Comparison of ENCODE assay signal across 14 cellular contexts in genomic region chr16:23145186-23145585, GRCh38. TPM values are rescaled to one million over a fixed set of nuclear protein-coding genes. Genes with fewer than 3 reads are reported as not detected.
A peak's percentile ranks its signal among the peaks of the same experiment; 100 is the strongest.
DNase-seq lines count a peak whose midpoint lies in the region; ATAC-seq, FAIRE-seq and TF ChIP-seq lines count a peak whose summit lies in the region.
"Had no signal": no experiment of that assay in that cellular context is flagged by ENCODE, and none has a peak within 500 bp of the region (broad histone marks: within the 10 kb centered on the region; RNA-seq: fewer than 3 reads in every experiment).

No MANE protein-coding gene starts in this region.

- H3K9me3 Mint-ChIP-seq in endothelial cell (ENCODE audit: unreplicated experiment), result peaks cover 6% of the 10 kb centered on the region
- H3K9me3 Mint-ChIP-seq in activated naive CD4-positive, alpha-beta T cell treated with anti-CD3 and anti-CD28 coated beads, Interleukin-2, amount 50 U/mL, for 72 hours, result no peaks in the 10 kb centered on the region
- H3K9me3 Mint-ChIP-seq: stimulated activated memory B cell treated with anti-CD40 and anti-IgM and Interleukin-4, amounts not matched to agents 10 μg/mL and 1 μg/mL and 100 μg/mL, for 72 hours had no signal

- ATAC-seq in activated naive CD4-positive, alpha-beta T cell treated with anti-CD3 and anti-CD28 coated beads, Interleukin-2, amount 50 U/mL, for 72 hours, result no peak
- ATAC-seq: left colon; stimulated activated memory B cell treated with anti-CD40 and anti-IgM and Interleukin-4, amounts not matched to agents 10 μg/mL and 1 μg/mL and 100 μg/mL, for 72 hours had no signal

- H2AFZ ChIP-seq in GM23248 (no peak overlapping the region), PC-9 (no peak overlapping the region)

- H3K27me3 Mint-ChIP-seq in endothelial cell (ENCODE audit: unreplicated experiment), result peaks cover 12% of the 10 kb centered on the region
- H3K27me3 Mint-ChIP-seq: stimulated activated memory B cell treated with anti-CD40 and anti-IgM and Interleukin-4, amounts not matched to agents 10 μg/mL and 1 μg/mL and 100 μg/mL, for 72 hours had no signal

- H3K9me3 ChIP-seq in GM23248 (ENCODE audit: low read depth), result no peaks in the 10 kb centered on the region
- H3K9me3 ChIP-seq in PC-9 (ENCODE audit: insufficient read depth, low read depth), result no peaks in the 10 kb centered on the region
- H3K9me3 ChIP-seq: neutrophil had no signal

- in situ Hi-C loops in GM23248 (cut with MboI), result no loop called here

- peak overlapping the region; percentile 39 for H3K27ac Mint-ChIP-seq in endothelial cell (ENCODE audit: unreplicated experiment)
- no peak overlapping the region for H3K27ac Mint-ChIP-seq in activated naive CD4-positive, alpha-beta T cell treated with anti-CD3 and anti-CD28 coated beads, Interleukin-2, amount 50 U/mL, for 72 hours
- H3K27ac Mint-ChIP-seq: stimulated activated memory B cell treated with anti-CD40 and anti-IgM and Interleukin-4, amounts not matched to agents 10 μg/mL and 1 μg/mL and 100 μg/mL, for 72 hours had no signal

- H4K20me1 ChIP-seq in GM23248 (ENCODE audit: insufficient read depth) (0 out of 2 replicates have a peak, but pooled peaks cover 3% of the 10 kb centered on the region), PC-9 (ENCODE audit: insufficient read depth) (no peaks in the 10 kb centered on the region; the same call in 1 of the 2 replicates)

- H3K4me2 ChIP-seq in GM23248 (ENCODE audit: unreplicated experiment) (peak overlapping the region; percentile 21), PC-9 (peak overlapping the region; percentile 40; the same call in 1 of the 2 replicates)

- H3K36me3 ChIP-seq in GM23248 (ENCODE audit: low read depth) (no peaks in the 10 kb centered on the region), PC-9 (ENCODE audit: low read depth) (no peaks in the 10 kb centered on the region)
- H3K36me3 ChIP-seq: neutrophil had no signal

- H3K4me3 ChIP-seq in GM23248 (no peak overlapping the region), PC-9 (no peak overlapping the region), skin epidermis (no peak overlapping the region)

- no peaks in the 10 kb centered on the region for H3K9me2 ChIP-seq in GM23248 (ENCODE audit: insufficient read depth)
- H3K9me2 ChIP-seq in PC-9 (ENCODE audit: insufficient read depth), result no peaks in the 10 kb centered on the region

- FAIRE-seq in urothelium cell line (lab: Jason Lieb, UNC), result no peak
- FAIRE-seq: colon, D721Med had no signal

- peaks cover 11% of the 10 kb centered on the region for H3K36me3 Mint-ChIP-seq in endothelial cell (ENCODE audit: low read depth, unreplicated experiment)
- peaks cover 7 to 10% of the 10 kb centered on the region in 2 donors for H3K36me3 Mint-ChIP-seq in activated naive CD4-positive, alpha-beta T cell treated with anti-CD3 and anti-CD28 coated beads, Interleukin-2, amount 50 U/mL, for 72 hours
- H3K36me3 Mint-ChIP-seq: stimulated activated memory B cell treated with anti-CD40 and anti-IgM and Interleukin-4, amounts not matched to agents 10 μg/mL and 1 μg/mL and 100 μg/mL, for 72 hours had no signal

- H3K4me1 Mint-ChIP-seq in endothelial cell (ENCODE audit: unreplicated experiment), result peaks cover 40% of the 10 kb centered on the region

- no TSS peak for BruUV-seq in PC-9 (replicated peaks; lab: Mats Ljungman, UMichigan)

- H3K79me2 ChIP-seq in GM23248 (ENCODE audit: insufficient read depth), result peaks cover 82% of the 10 kb centered on the region
- peaks cover 79% of the 10 kb centered on the region for H3K79me2 ChIP-seq in PC-9 (ENCODE audit: low read depth)

- CTCF ChIA-PET in PC-9 (lab: Charles Lee), result no interaction called here

- WGBS in GM23248 (ENCODE audit: low coverage in 1 of 2, low lambda C conversion rate in 2 of 2, missing lambda C conversion rate in 2 of 2), 2 experiments, result 82 to 84% methylated on average over 6 of the region's 6 CpGs

- POLR2A ChIA-PET in PC-9 (lab: Charles Lee; ENCODE audit: unreplicated experiment), result no interaction called here

- DNase-seq in GM23248 (no peak), PC-9 (no peak), endothelial cell (ENCODE audit: low spot score) (no peak), urothelium cell line (ENCODE audit: low spot score) (no peak), posterior cingulate gyrus (no peak)
- no peak for DNase-seq in activated naive CD4-positive, alpha-beta T cell treated with anti-CD3 and anti-CD28 coated beads, Interleukin-2, amount 50 U/mL, for 72 hours (ENCODE audit: low spot score in 2 of 2)
- DNase-seq: activated naive CD4-positive, alpha-beta T cell; left colon; NCI-H446 treated with DMSO at 0.1 percent for 48 hours had no signal

- no peak overlapping the region for H3K9ac ChIP-seq in GM23248

- H3K27me3 ChIP-seq in GM23248 (replicated peaks; ENCODE audit: insufficient read depth), result no peaks in the 10 kb centered on the region
- H3K27me3 ChIP-seq in PC-9 (ENCODE audit: insufficient read depth, low read depth), result no peaks in the 10 kb centered on the region

- intact Hi-C loops in PC-9 (cut with micrococcal nuclease; ENCODE audit: unreplicated experiment), result no loop called here
- intact Hi-C loops in posterior cingulate gyrus (cut with DNase I), result no loop called here

- H3F3A ChIP-seq in GM23248 (ENCODE audit: insufficient read depth) (0 out of 2 replicates have a peak, but pooled peaks cover 5% of the 10 kb centered on the region), PC-9 (ENCODE audit: insufficient read depth, low read depth) (no peaks in the 10 kb centered on the region)

- H3K4me1 ChIP-seq in GM23248 (ENCODE audit: insufficient read depth), result peaks cover 18% of the 10 kb centered on the region
- peaks cover 30% of the 10 kb centered on the region for H3K4me1 ChIP-seq in PC-9 (replicated peaks; ENCODE audit: insufficient read depth)

- TF ChIP-seq CTCF in PC-9 (conservative IDR thresholded peaks at IDR 0.05) (no peak), endothelial cell (IDR thresholded peaks at IDR 0.05; ENCODE audit: unreplicated experiment) (no peak)

- H3K4me3 Mint-ChIP-seq in endothelial cell (ENCODE audit: unreplicated experiment), result peak overlapping the region; percentile 23
- H3K4me3 Mint-ChIP-seq: stimulated activated memory B cell treated with anti-CD40 and anti-IgM and Interleukin-4, amounts not matched to agents 10 μg/mL and 1 μg/mL and 100 μg/mL, for 72 hours had no signal

- H3K27ac ChIP-seq in GM23248 (no peak overlapping the region), PC-9 (peak overlapping the region; percentile 24; the same call in 1 of the 2 replicates), skin epidermis (peak overlapping the region in 11 of 21 experiments; percentile 1 to 89 (median 53))
- H3K27ac ChIP-seq: neutrophil had no signal

RNA-seq across cellular contexts. Expression of gene USP31, which starts 4.1 kb away (rescaled TPM):
- total RNA-seq in GM23248 (2014; rRNA removed; shearing (Covaris generic)), result 4.8 and 6.6 TPM in 2 replicates
- polyA plus RNA-seq in GM23248 (2016; fragmentation: Nextera tagmentation; extraction: Ambion mirVana), result 0.85 and 0.88 TPM in 2 replicates
- 9.1 and 12.1 TPM in 2 replicates for total RNA-seq in PC-9 (2021)
- total RNA-seq in endothelial cell (ENCODE audit: unreplicated experiment), result 32.0 TPM
- 1 to 10 TPM; 4.6 to 9.0 TPM for total RNA-seq in activated naive CD4-positive, alpha-beta T cell treated with anti-CD3 and anti-CD28 coated beads, Interleukin-2, amount 50 U/mL, for 72 hours

RNA-seq across cellular contexts. Expression of gene SCNN1G, which starts 37.4 kb away (rescaled TPM):
- not detected in 2 replicates for total RNA-seq in GM23248 (2014; rRNA removed; shearing (Covaris generic))
- not detected in 2 replicates for polyA plus RNA-seq in GM23248 (2016; fragmentation: Nextera tagmentation; extraction: Ambion mirVana)
- not detected in 2 replicates for total RNA-seq in PC-9 (2021)
- not detected for total RNA-seq in endothelial cell (ENCODE audit: unreplicated experiment)
- total RNA-seq in activated naive CD4-positive, alpha-beta T cell treated with anti-CD3 and anti-CD28 coated beads, Interleukin-2, amount 50 U/mL, for 72 hours, result not detected
